Comparison of ENCODE assay signal across 20 cellular contexts in the genomic region with DNA sequence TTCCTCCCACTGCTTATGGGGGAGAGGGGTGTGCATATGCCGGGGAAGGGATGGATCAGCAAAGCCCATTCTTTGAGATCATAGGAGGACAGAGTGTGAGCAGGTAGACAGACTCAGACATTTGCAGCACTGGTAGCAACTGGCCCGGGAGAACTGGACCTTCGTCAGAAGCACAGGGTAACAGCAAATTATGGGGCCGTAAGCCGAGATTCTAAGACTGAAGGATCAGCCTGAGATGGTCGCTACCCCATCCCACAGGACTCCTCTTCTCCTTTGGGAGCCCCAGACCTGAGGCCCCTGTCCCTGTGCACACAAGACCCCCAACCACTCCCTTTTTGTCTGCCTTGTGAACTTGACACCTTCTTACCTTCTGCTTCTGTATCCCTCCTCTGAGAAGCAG.
DNase-seq lines count a peak whose midpoint lies in the region; ATAC-seq and TF ChIP-seq lines count a peak whose summit lies in the region.
"Had no signal": no experiment of that assay in that cellular context is flagged by ENCODE, and none has a peak within 500 bp of the region (broad histone marks: within the 10 kb centered on the region; RNA-seq: fewer than 3 reads in every experiment).

No MANE protein-coding gene starts in this region.

- no peak overlapping the region for H3K27ac Mint-ChIP-seq in central memory CD8-positive, alpha-beta T cell (ENCODE audit: low read depth)
- H3K27ac Mint-ChIP-seq: CD4-positive, CD25-positive, alpha-beta regulatory T cell had no signal

- no peaks in the 10 kb centered on the region for H3K9me3 Mint-ChIP-seq in central memory CD8-positive, alpha-beta T cell
- H3K9me3 Mint-ChIP-seq: CD4-positive, CD25-positive, alpha-beta regulatory T cell had no signal

- H3K27me3 Mint-ChIP-seq in central memory CD8-positive, alpha-beta T cell, result peaks cover 18% of the 10 kb centered on the region

- peak; percentile 37 for DNase-seq in activated CD8-positive, alpha-beta memory T cell treated with anti-CD3 and anti-CD28 coated beads, Interleukin-2, amount 50 U/mL, for 48 hours
- DNase-seq in activated CD8-positive, alpha-beta memory T cell treated with anti-CD3 and anti-CD28 coated beads, Interleukin-2, amount 50 U/mL, for 4 hours, result no peak
- DNase-seq in central memory CD8-positive, alpha-beta T cell (ENCODE audit: low spot score in 2 of 2), result no peak
- DNase-seq in left lobe of liver (ENCODE audit: low spot score), result peak; percentile 18
- DNase-seq in vagina (ENCODE audit: extremely low spot score in 2 of 2), result no peak
- no peak for DNase-seq in AG08395 (ENCODE audit: low spot score)
- DNase-seq: BE2C; CD4-positive, CD25-positive, alpha-beta regulatory T cell; COR-L47; DMS 273 treated with DMSO at 0.1 percent for 48 hours; KG1; NCI-H1105; NCI-H2029; NCI-H2171; NCI-H524; NCI-H82; Peyer's patch had no signal

- peak overlapping the region; percentile 41 for H3K4me3 Mint-ChIP-seq in central memory CD8-positive, alpha-beta T cell

- ATAC-seq in central memory CD8-positive, alpha-beta T cell (replicated peaks; ENCODE audit: extremely low read depth, poor library complexity, severe bottlenecking), result no peak
- ATAC-seq in left lobe of liver, result no peak
- ATAC-seq: A549, Right ventricle myocardium inferior had no signal

- no peaks in the 10 kb centered on the region for H3K9me3 ChIP-seq in KOPT-K1 (ENCODE audit: insufficient read depth, low read length, poor library complexity, severe bottlenecking)
- no peaks in the 10 kb centered on the region for H3K9me3 ChIP-seq in vagina
- H3K9me3 ChIP-seq: A549, BE2C, Peyer's patch had no signal

- H3K36me3 ChIP-seq in KOPT-K1 (ENCODE audit: insufficient read depth, low read length), result no peaks in the 10 kb centered on the region
- no peaks in the 10 kb centered on the region for H3K36me3 ChIP-seq in vagina
- H3K36me3 ChIP-seq: BE2C, Peyer's patch had no signal

- peaks cover 48% of the 10 kb centered on the region for H3K4me1 Mint-ChIP-seq in central memory CD8-positive, alpha-beta T cell

- no peaks in the 10 kb centered on the region for H3K27me3 ChIP-seq in vagina
- H3K27me3 ChIP-seq: BE2C, Peyer's patch had no signal

- no peak overlapping the region for H3K4me3 ChIP-seq in vagina
- H3K4me3 ChIP-seq: A549, Peyer's patch had no signal

- no peak for TF ChIP-seq POLR2A in vagina (IDR thresholded peaks at IDR 0.05)

- H3K4me1 ChIP-seq in vagina, result peaks cover 29% of the 10 kb centered on the region

- no peak for TF ChIP-seq CTCF in vagina (IDR thresholded peaks at IDR 0.05)

- intact Hi-C loops in vagina (cut with DNase I), result no loop called here

- peaks cover 2% of the 10 kb centered on the region for H3K36me3 Mint-ChIP-seq in central memory CD8-positive, alpha-beta T cell (ENCODE audit: insufficient read depth)
- H3K36me3 Mint-ChIP-seq: CD4-positive, CD25-positive, alpha-beta regulatory T cell had no signal

- H3K27ac ChIP-seq in KOPT-K1 (ENCODE audit: low read depth, low read length, poor library complexity, severe bottlenecking) (peak overlapping the region; percentile 19), vagina (no peak overlapping the region)
- H3K27ac ChIP-seq: Peyer's patch had no signal

Comparison
In these comparisons a context has a peak if more than half of its experiments do, and no peak if none do; other contexts are left out.
1. DNase-seq: peak in activated CD8-positive, alpha-beta memory T cell treated with anti-CD3 and anti-CD28 coated beads, Interleukin-2, amount 50 U/mL, for 48 hours (single experiment) and left lobe of liver (single experiment); none in activated CD8-positive, alpha-beta memory T cell treated with anti-CD3 and anti-CD28 coated beads, Interleukin-2, amount 50 U/mL, for 4 hours (single experiment), central memory CD8-positive, alpha-beta T cell (0 of 2), vagina (0 of 2) and AG08395 (single experiment).